ENCODE assay signal across 32 cellular contexts in the genomic region with DNA sequence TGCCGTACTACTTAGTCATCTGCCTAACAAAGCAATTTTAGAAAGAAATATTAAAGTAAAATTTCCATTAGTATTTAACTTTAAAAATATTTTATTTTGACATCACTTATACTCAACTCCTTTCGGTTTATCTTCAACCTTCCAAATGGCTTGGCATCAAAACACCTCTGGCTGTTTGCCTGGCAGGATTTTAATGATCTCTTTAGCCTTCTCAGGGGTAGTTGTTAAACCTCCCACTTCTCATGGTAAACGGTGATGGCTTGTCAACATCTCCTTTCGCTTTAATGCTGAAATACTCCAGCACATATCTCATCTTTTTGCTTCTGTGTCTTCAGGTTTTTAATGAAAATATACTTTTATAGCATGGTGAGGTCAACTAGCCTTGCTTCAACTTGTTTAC.
"Had no signal": no experiment of that assay in that cellular context is flagged by ENCODE, and none has a peak within 500 bp of the region (broad histone marks: within the 10 kb centered on the region; RNA-seq: fewer than 3 reads in every experiment).

No MANE protein-coding gene starts in this region.

- H3K27me3 ChIP-seq: adrenal gland, body of pancreas, brain microvascular endothelial cell, breast epithelium had no signal

- H3K9me3 ChIP-seq: adrenal gland, body of pancreas had no signal

- H3K36me3 ChIP-seq: adrenal gland, brain microvascular endothelial cell, breast epithelium had no signal

- H3K27ac ChIP-seq: adrenal gland, body of pancreas, brain microvascular endothelial cell, breast epithelium, VCaP had no signal

- ATAC-seq: activated CD8-positive, alpha-beta T cell treated with anti-CD3 and anti-CD28 coated beads for 36 hours; activated naive CD4-positive, alpha-beta T cell treated with anti-CD3 and anti-CD28 coated beads, Interleukin-2, amount 50 U/mL, for 72 hours; activated T-cell treated with anti-CD3 and anti-CD28 coated beads, Interleukin-2, amount 50 U/mL, for 4 hours; activated T-cell treated with anti-CD3 and anti-CD28 coated beads, Interleukin-2, amount 50 U/mL, for 72 hours; activated T-helper 17 cell treated with anti-CD3 and anti-CD28 coated beads, Interleukin-2, amount 50 U/mL, for 72 hours; body of pancreas had no signal

- H3K4me1 ChIP-seq: adrenal gland, body of pancreas, breast epithelium had no signal

- H3K4me3 ChIP-seq: adrenal gland, body of pancreas, breast epithelium had no signal

- DNase-seq: activated B cell treated with CpG ODN at 0.5 μM for 24 hours; activated CD4-positive, alpha-beta memory T cell treated with anti-CD3 and anti-CD28 coated beads for 36 hours; activated CD4-positive, alpha-beta T cell treated with anti-CD3 and anti-CD28 coated beads for 4 hours; activated CD4-positive, alpha-beta T cell treated with anti-CD3 and anti-CD28 coated beads, Interleukin-2, amount 10 ng/mL, durations not matched to agents 24 days and 14 days; activated CD4-positive, alpha-beta T cell treated with anti-CD3 and anti-CD28 coated beads, Interleukin-2, amount 50 U/mL, for 1 hour; activated CD4-positive, alpha-beta T cell treated with anti-CD3 and anti-CD28 coated beads, Interleukin-2, amount 50 U/mL, for 4 hours; activated CD4-positive, CD25-positive, alpha-beta regulatory T cell treated with anti-CD3 and anti-CD28 coated beads, Interleukin-2, amount 50 U/mL, for 72 hours; activated CD8-positive, alpha-beta memory T cell treated with anti-CD3 and anti-CD28 coated beads, Interleukin-2, amount 50 U/mL, for 4 hours; activated CD8-positive, alpha-beta T cell treated with anti-CD3 and anti-CD28 coated beads for 36 hours; activated effector memory CD4-positive, alpha-beta T cell treated with anti-CD3 and anti-CD28 coated beads, Interleukin-2, amount 50 U/mL, for 16 hours; activated gamma-delta T cell treated with Interleukin-2 at 50 U/mL for 16 hours; activated naive CD4-positive, alpha-beta T cell; activated naive CD4-positive, alpha-beta T cell treated with anti-CD3 and anti-CD28 coated beads for 36 hours; activated naive CD4-positive, alpha-beta T cell treated with anti-CD3 and anti-CD28 coated beads, Interleukin-2, amount 50 U/mL, for 16 hours; activated naive CD8-positive, alpha-beta T cell treated with anti-CD3 and anti-CD28 coated beads for 36 hours; activated T-cell treated with anti-CD3 and anti-CD28 coated beads for 4 hours; activated T-cell treated with anti-CD3 and anti-CD28 coated beads, Interleukin-2, amount 50 U/mL, for 1 hour; activated T-cell treated with anti-CD3 and anti-CD28 coated beads, Interleukin-2, amount 50 U/mL, for 4 hours; activated T-cell treated with anti-CD3 and anti-CD28 coated beads, Interleukin-2, amount 50 U/mL, for 72 hours; adrenal gland; amniotic stem cell; aorta; body of pancreas; brain microvascular endothelial cell; central memory CD4-positive, alpha-beta T cell; T-helper 1 cell; T-helper 2 cell; T-helper 9 cell had no signal
